ENCODE assay signal across 19 cellular contexts in genomic region chr7:44736896-44737295, GRCh38. TPM values are rescaled to one million over a fixed set of nuclear protein-coding genes. Genes with fewer than 3 reads are reported as not detected.
DNase-seq lines count a peak whose midpoint lies in the region; ATAC-seq and TF ChIP-seq lines count a peak whose summit lies in the region.
"Had no signal": no experiment of that assay in that cellular context is flagged by ENCODE, and none has a peak within 500 bp of the region (broad histone marks: within the 10 kb centered on the region; RNA-seq: fewer than 3 reads in every experiment).

No MANE protein-coding gene starts in this region.

- intact Hi-C loops in posterior vena cava (cut with DNase I), result no loop called here

- DNase-seq in activated T-cell treated with anti-CD3 and anti-CD28 coated beads, Interleukin-2, amount 50 U/mL, for 24 hours, result no peak
- DNase-seq in activated T-cell treated with anti-CD3 and anti-CD28 coated beads for 4 hours (no peak), HFFc6 (no peak), posterior vena cava (ENCODE audit: low spot score) (peak; percentile 12)
- DNase-seq in central memory CD8-positive, alpha-beta T cell (ENCODE audit: low spot score in 2 of 2), result no peak
- no peak for DNase-seq in stimulated activated CD4-positive, alpha-beta T cell treated with anti-CD3 and anti-CD28 coated beads, Interleukin-4, amount 100 ng/mL, for 4 hours
- DNase-seq: activated CD8-positive, alpha-beta T cell treated with anti-CD3 and anti-CD28 coated beads for 36 hours; activated naive CD4-positive, alpha-beta T cell treated with anti-CD3 and anti-CD28 coated beads for 36 hours; activated T-cell treated with anti-CD3 and anti-CD28 coated beads, Interleukin-2, amount 50 U/mL, for 1 hour; heart right ventricle; Kasumi-1; left cardiac atrium; MV-4-11; NCI-H1694 treated with DMSO at 0.1 percent for 48 hours; NCI-H69; SK-N-SH; uterus had no signal

- no peaks in the 10 kb centered on the region for H3K36me3 Mint-ChIP-seq in activated T-cell treated with anti-CD3 and anti-CD28 coated beads, Interleukin-2, amount 50 U/mL, for 24 hours (ENCODE audit: low read depth)
- H3K36me3 Mint-ChIP-seq in HFFc6 (ENCODE audit: low read depth), result no peaks in the 10 kb centered on the region
- no peaks in the 10 kb centered on the region for H3K36me3 Mint-ChIP-seq in central memory CD8-positive, alpha-beta T cell (ENCODE audit: insufficient read depth)

- TF ChIP-seq CTCF in HFFc6 (IDR thresholded peaks at IDR 0.05), result no peak

- H3K27me3 Mint-ChIP-seq in activated T-cell treated with anti-CD3 and anti-CD28 coated beads, Interleukin-2, amount 50 U/mL, for 24 hours, result no peaks in the 10 kb centered on the region
- peaks cover 2% of the 10 kb centered on the region for H3K27me3 Mint-ChIP-seq in HFFc6 (ENCODE audit: insufficient read depth)
- no peaks in the 10 kb centered on the region for H3K27me3 Mint-ChIP-seq in central memory CD8-positive, alpha-beta T cell
- H3K27me3 Mint-ChIP-seq: activated CD8-positive, alpha-beta T cell treated with anti-CD3 and anti-CD28 coated beads for 36 hours had no signal

- ATAC-seq in central memory CD8-positive, alpha-beta T cell (replicated peaks; ENCODE audit: extremely low read depth, poor library complexity, severe bottlenecking), result no peak
- ATAC-seq in HG03097 (IDR thresholded peaks at IDR 0.05; ENCODE audit: low FRiP score, unreplicated experiment) (no peak), GM19324 (IDR thresholded peaks at IDR 0.05; ENCODE audit: low FRiP score, unreplicated experiment) (no peak)
- ATAC-seq: activated CD8-positive, alpha-beta T cell treated with anti-CD3 and anti-CD28 coated beads for 36 hours; heart right ventricle; left cardiac atrium had no signal

- H3K4me3 Mint-ChIP-seq in activated T-cell treated with anti-CD3 and anti-CD28 coated beads, Interleukin-2, amount 50 U/mL, for 24 hours, result no peak overlapping the region
- no peak overlapping the region for H3K4me3 Mint-ChIP-seq in HFFc6
- H3K4me3 Mint-ChIP-seq in central memory CD8-positive, alpha-beta T cell, result no peak overlapping the region
- H3K4me3 Mint-ChIP-seq: activated CD8-positive, alpha-beta T cell treated with anti-CD3 and anti-CD28 coated beads for 36 hours; activated naive CD4-positive, alpha-beta T cell treated with anti-CD3 and anti-CD28 coated beads for 36 hours had no signal

- peak overlapping the region; percentile 30 for H3K27ac Mint-ChIP-seq in activated T-cell treated with anti-CD3 and anti-CD28 coated beads, Interleukin-2, amount 50 U/mL, for 24 hours
- H3K27ac Mint-ChIP-seq in HFFc6, result peak overlapping the region; percentile 20; the same call in 1 of the 2 replicates
- H3K27ac Mint-ChIP-seq in central memory CD8-positive, alpha-beta T cell (ENCODE audit: low read depth), result peak overlapping the region; percentile 80
- H3K27ac Mint-ChIP-seq: activated CD8-positive, alpha-beta T cell treated with anti-CD3 and anti-CD28 coated beads for 36 hours; activated naive CD4-positive, alpha-beta T cell treated with anti-CD3 and anti-CD28 coated beads for 36 hours had no signal

- H3K4me1 Mint-ChIP-seq in activated T-cell treated with anti-CD3 and anti-CD28 coated beads, Interleukin-2, amount 50 U/mL, for 24 hours (ENCODE audit: low read depth), result peaks cover 25% of the 10 kb centered on the region
- H3K4me1 Mint-ChIP-seq in HFFc6 (ENCODE audit: low read depth), result peaks cover 26% of the 10 kb centered on the region
- peaks cover 9% of the 10 kb centered on the region for H3K4me1 Mint-ChIP-seq in central memory CD8-positive, alpha-beta T cell

- H3K9me3 Mint-ChIP-seq in activated T-cell treated with anti-CD3 and anti-CD28 coated beads, Interleukin-2, amount 50 U/mL, for 24 hours, result no peaks in the 10 kb centered on the region
- no peaks in the 10 kb centered on the region for H3K9me3 Mint-ChIP-seq in HFFc6
- no peaks in the 10 kb centered on the region for H3K9me3 Mint-ChIP-seq in central memory CD8-positive, alpha-beta T cell
- H3K9me3 Mint-ChIP-seq: activated CD8-positive, alpha-beta T cell treated with anti-CD3 and anti-CD28 coated beads for 36 hours; activated naive CD4-positive, alpha-beta T cell treated with anti-CD3 and anti-CD28 coated beads for 36 hours had no signal

RNA-seq across cellular contexts. Expression of gene ZMIZ2, which starts 11.8 kb away (rescaled TPM):
- 10 to 100 TPM; 33.2 to 42.4 (median 36.6) TPM for total RNA-seq in HFFc6 (2021; fragmentation: NEBNext Ultra II Directional; extraction: Animal tissue kit (Norgen Biotek cat#: 25700))
- total RNA-seq in posterior vena cava, result 10 to 100 TPM; 52.2 to 67.1 TPM

RNA-seq across cellular contexts. Expression of gene PPIA, which starts 59.6 kb away (rescaled TPM):
- 1,000 to 10,000 TPM; 2,348 to 2,538 (median 2,460) TPM for total RNA-seq in HFFc6 (2021; fragmentation: NEBNext Ultra II Directional; extraction: Animal tissue kit (Norgen Biotek cat#: 25700))
- 1,000 to 10,000 TPM in 1 of 2 donors, 100 to 1,000 TPM in 1; 961 to 1,030 TPM for total RNA-seq in posterior vena cava

Comparison
In these comparisons a context has a peak if more than half of its experiments do, and no peak if none do; other contexts are left out.
1. H3K27ac Mint-ChIP-seq: peak in every context shown above with its lines; median percentile 80 in central memory CD8-positive, alpha-beta T cell; 30 in activated T-cell treated with anti-CD3 and anti-CD28 coated beads, Interleukin-2, amount 50 U/mL, for 24 hours; 20 in HFFc6.